ENCODE assay signal across 14 cellular contexts in the genomic region with DNA sequence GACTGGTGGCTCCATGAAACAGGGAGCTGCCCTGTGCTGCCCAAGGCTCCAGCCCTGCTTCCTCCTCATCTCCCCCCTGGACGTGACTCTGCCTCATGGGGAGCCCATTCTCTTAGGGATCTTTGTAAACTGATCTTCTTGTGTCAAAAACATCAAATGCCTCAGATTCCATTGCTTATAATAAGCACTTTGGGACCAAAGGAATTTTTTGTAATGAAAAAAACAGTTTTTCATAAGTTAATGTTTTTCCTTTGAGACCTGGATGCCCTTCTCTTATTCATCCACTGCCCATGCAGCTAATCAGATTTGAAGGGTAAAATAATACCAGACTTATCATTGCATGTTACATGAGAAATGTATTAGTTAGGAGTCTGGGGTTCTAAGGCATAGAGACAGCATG. TPM values are rescaled to one million over a fixed set of nuclear protein-coding genes. Genes with fewer than 3 reads are reported as not detected.
"Had no signal": no experiment of that assay in that cellular context is flagged by ENCODE, and none has a peak within 500 bp of the region (broad histone marks: within the 10 kb centered on the region; RNA-seq: fewer than 3 reads in every experiment).

No MANE protein-coding gene starts in this region.

- H3K27me3 ChIP-seq: esophagus muscularis mucosa, left lung, suprapubic skin, upper lobe of left lung had no signal

- H3K27ac ChIP-seq: esophagus muscularis mucosa, foreskin keratinocyte, left lung, suprapubic skin, upper lobe of left lung had no signal

- H3K36me3 ChIP-seq: esophagus muscularis mucosa, left lung, suprapubic skin, upper lobe of left lung had no signal

- H3K4me3 Mint-ChIP-seq: activated naive CD8-positive, alpha-beta T cell; nephron had no signal

- H3K9me3 ChIP-seq: esophagus muscularis mucosa, left lung, suprapubic skin, upper lobe of left lung had no signal

- H3K27ac Mint-ChIP-seq: activated naive CD8-positive, alpha-beta T cell; nephron had no signal

- H3K9me3 Mint-ChIP-seq: nephron had no signal

- H3K36me3 Mint-ChIP-seq: activated naive CD8-positive, alpha-beta T cell had no signal

- ATAC-seq: foreskin keratinocyte, left lung, sciatic nerve had no signal

- H3K4me3 ChIP-seq: esophagus muscularis mucosa, left lung, suprapubic skin, upper lobe of left lung had no signal

- H3K4me1 ChIP-seq: left lung, upper lobe of left lung had no signal

- DNase-seq: activated effector memory CD4-positive, alpha-beta T cell treated with anti-CD3 and anti-CD28 coated beads, Interleukin-2, amount 50 U/mL, for 16 hours; activated T-cell treated with anti-CD3 and anti-CD28 coated beads, Interleukin-2, amount 50 U/mL, for 1 hour; anterior cingulate cortex; foreskin keratinocyte; head of caudate nucleus; left lung; stimulated activated naive CD4-positive, alpha-beta T cell; T-helper 2 cell; upper lobe of left lung had no signal

RNA-seq across cellular contexts. Expression of a gene that starts 41.7 kb away (rescaled TPM):
- polyA plus RNA-seq: foreskin keratinocyte had no signal
